ENCODE assay signal across 28 cellular contexts in the genomic region with DNA sequence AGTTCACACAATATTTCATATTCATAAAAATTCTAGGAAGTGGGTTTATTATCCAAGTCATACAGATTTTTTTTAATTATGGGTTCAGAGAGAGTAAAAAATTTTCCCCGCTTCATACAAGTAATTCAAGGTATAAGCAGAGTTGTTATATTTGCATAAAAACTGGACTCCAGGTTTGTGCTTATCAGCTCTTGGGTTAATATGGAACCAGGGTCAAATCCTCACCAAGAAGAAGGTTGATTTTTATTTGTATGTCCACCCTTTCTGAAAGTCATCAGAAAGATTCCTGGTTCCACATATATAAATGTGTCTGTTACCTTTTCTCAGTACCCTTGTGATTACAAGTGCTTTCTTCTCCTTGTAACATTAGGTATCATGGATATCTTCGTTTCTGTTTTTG.
"Had no signal": no experiment of that assay in that cellular context is flagged by ENCODE, and none has a peak within 500 bp of the region (broad histone marks: within the 10 kb centered on the region; RNA-seq: fewer than 3 reads in every experiment).

No MANE protein-coding gene starts in this region.

- H3K9me3 ChIP-seq: colonic mucosa, esophagus muscularis mucosa, esophagus squamous epithelium, gastrocnemius medialis, gastroesophageal sphincter, heart left ventricle had no signal

- H3K4me1 ChIP-seq: colonic mucosa, esophagus squamous epithelium, foreskin keratinocyte, gastrocnemius medialis, heart right ventricle had no signal

- H3K27ac ChIP-seq: colonic mucosa, coronary artery, dorsolateral prefrontal cortex, epithelial cell of prostate, esophagus muscularis mucosa, esophagus squamous epithelium, foreskin keratinocyte, gastrocnemius medialis, gastroesophageal sphincter, heart left ventricle, heart right ventricle had no signal

- H3K36me3 ChIP-seq: colonic mucosa, esophagus muscularis mucosa, esophagus squamous epithelium, gastrocnemius medialis, gastroesophageal sphincter, heart left ventricle, heart right ventricle had no signal

- DNase-seq: colonic mucosa; cortex of kidney; dermis blood vessel endothelial cell; dorsolateral prefrontal cortex; effector CD4-positive, alpha-beta T cell; effector CD8-positive, alpha-beta T cell; effector memory CD4-positive, alpha-beta T cell; effector memory CD8-positive, alpha-beta T cell; endodermal cell; erythroblast; esophagus squamous epithelium; foreskin fibroblast; foreskin keratinocyte; foreskin melanocyte; gastrocnemius medialis; glutamatergic neuron; head of caudate nucleus; heart left ventricle; heart right ventricle had no signal

- H3K27me3 ChIP-seq: colonic mucosa, dorsolateral prefrontal cortex, esophagus muscularis mucosa, esophagus squamous epithelium, foreskin keratinocyte, gastrocnemius medialis, gastroesophageal sphincter, heart left ventricle, heart right ventricle had no signal

- H3K4me3 ChIP-seq: colonic mucosa, coronary artery, dorsolateral prefrontal cortex, esophagus muscularis mucosa, esophagus squamous epithelium, gastrocnemius medialis, gastroesophageal sphincter, heart left ventricle, heart right ventricle had no signal

- ATAC-seq: effector memory CD8-positive, alpha-beta T cell; esophagus mucosa; foreskin keratinocyte; gastrocnemius medialis; gastroesophageal sphincter; heart left ventricle; heart right ventricle had no signal

- FAIRE-seq: colon, endometrium, endothelial cell of umbilical vein, frontal cortex had no signal
